In genomic region chr11:66554602-66555001, GRCh38 we compare ENCODE assay signal across 10 cellular contexts. TPM values are rescaled to one million over a fixed set of nuclear protein-coding genes. Genes with fewer than 3 reads are reported as not detected.
"Had no signal": no experiment of that assay in that cellular context is flagged by ENCODE, and none has a peak within 500 bp of the region (broad histone marks: within the 10 kb centered on the region; RNA-seq: fewer than 3 reads in every experiment).

No MANE protein-coding gene starts in this region.

- H3K4me2 ChIP-seq: KMS-11 had no signal

- DNase-seq: GM23248, GOT3, H7, HCEC 1CT, HFFc6, KBM-7 had no signal

- H3K9me3 Mint-ChIP-seq: HFFc6, IgD-negative memory B cell had no signal

- H3K27ac ChIP-seq: GM23248, KMS-11 had no signal

- H3K4me3 ChIP-seq: GM23248 had no signal

- H2AFZ ChIP-seq: GM23248 had no signal

- H3K9ac ChIP-seq: GM23248, KMS-11 had no signal

- H3K4me3 Mint-ChIP-seq: HFFc6, IgD-negative memory B cell had no signal

- H3K27ac Mint-ChIP-seq: HFFc6, IgD-negative memory B cell had no signal

RNA-seq across cellular contexts. Expression of gene ACTN3, which starts 7.9 kb away (rescaled TPM):
- total RNA-seq: GM23248, H4, HT-29 had no signal
- polyA plus RNA-seq: GM23248, IgD-negative memory B cell had no signal

RNA-seq across cellular contexts. Expression of gene CTSF, which starts 13.8 kb away (rescaled TPM):
- total RNA-seq: HT-29 had no signal

RNA-seq across cellular contexts. Expression of gene CCDC87, which starts 38.3 kb away (rescaled TPM):
- polyA plus RNA-seq: IgD-negative memory B cell had no signal
